35 cellular contexts compared by ENCODE assay signal in the genomic region with DNA sequence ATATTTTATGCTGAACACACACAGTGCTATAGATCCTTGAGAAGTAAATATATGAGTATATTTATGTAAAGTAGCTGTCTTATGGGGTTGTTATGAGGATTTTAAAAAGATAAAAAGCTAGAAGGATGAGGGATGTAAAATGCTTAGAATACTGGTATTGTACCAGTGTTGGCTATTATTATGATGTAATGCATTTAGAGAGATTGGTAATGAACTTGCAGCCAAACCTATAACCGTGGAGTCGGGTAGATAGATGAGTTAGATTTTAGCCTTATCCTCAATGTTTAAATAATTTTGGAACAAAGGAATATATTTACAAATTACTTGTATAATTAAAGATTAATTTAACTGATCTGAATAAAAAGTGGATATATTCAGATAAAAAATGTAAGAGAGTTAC.
"Had no signal": no experiment of that assay in that cellular context is flagged by ENCODE, and none has a peak within 500 bp of the region (broad histone marks: within the 10 kb centered on the region; RNA-seq: fewer than 3 reads in every experiment).

No MANE protein-coding gene starts in this region.

- DNase-seq: Kasumi-1, MG63, MM.1S, MV-4-11, NCI-H1048, NCI-H1092, NCI-H1092 treated with DMSO at 0.1 percent for 48 hours, NCI-H1105, NCI-H1105 treated with DMSO at 0.1 percent for 48 hours, NCI-H1417, NCI-H1417 treated with DMSO at 0.1 percent for 48 hours, NCI-H1436, NCI-H1436 treated with DMSO at 0.1 percent for 48 hours, NCI-H146, NCI-H1694, NCI-H1694 treated with DMSO at 0.1 percent for 48 hours, NCI-H187, NCI-H187 treated with DMSO at 0.1 percent for 48 hours, NCI-H1930, NCI-H2029, NCI-H2029 treated with DMSO at 0.1 percent for 48 hours, NCI-H2081, NCI-H2081 treated with DMSO at 0.1 percent for 48 hours, NCI-H2107, NCI-H2171, NCI-H2171 treated with DMSO at 0.1 percent for 48 hours, NCI-H2227 treated with DMSO at 0.1 percent for 48 hours, NCI-H226, NCI-H345, NCI-H446, NCI-H446 treated with DMSO at 0.1 percent for 48 hours, NCI-H510A, NCI-H510A treated with DMSO at 0.1 percent for 48 hours, NCI-H524, NCI-H524 treated with DMSO at 0.1 percent for 48 hours had no signal

- H3K36me3 ChIP-seq: MG63 had no signal

- H3K27me3 ChIP-seq: MG63 had no signal

- H3K4me3 ChIP-seq: MG63 had no signal
